In the genomic region with DNA sequence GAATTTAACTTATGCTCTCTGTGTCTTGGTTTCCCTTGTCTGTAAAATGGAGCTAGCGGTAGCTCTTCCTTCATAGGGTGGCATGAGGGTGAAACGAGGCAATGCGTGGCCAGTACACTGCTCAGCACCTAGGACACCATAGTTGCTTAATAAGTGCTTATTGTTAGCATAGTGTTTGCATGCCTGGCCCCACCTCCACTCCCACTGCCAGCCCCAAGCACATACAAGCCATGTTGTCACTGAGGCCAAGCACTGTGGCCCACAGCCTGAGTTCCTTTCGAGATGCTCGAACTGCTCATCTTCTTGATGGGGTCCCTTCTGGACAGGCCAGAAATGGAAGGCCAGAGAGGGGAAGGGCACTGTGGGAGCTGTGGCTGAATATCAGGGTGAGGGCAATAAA, we compare ENCODE assay signal across 1 cellular context.
TF ChIP-seq lines count a peak whose summit lies in the region.

No MANE protein-coding gene starts in this region.

TF ChIP-seq in HEK293, 187 proteins besides CTCF, POLR2A, EP300 and RAD21 (continued from another document):
- TF ChIP-seq, protein P1, sequence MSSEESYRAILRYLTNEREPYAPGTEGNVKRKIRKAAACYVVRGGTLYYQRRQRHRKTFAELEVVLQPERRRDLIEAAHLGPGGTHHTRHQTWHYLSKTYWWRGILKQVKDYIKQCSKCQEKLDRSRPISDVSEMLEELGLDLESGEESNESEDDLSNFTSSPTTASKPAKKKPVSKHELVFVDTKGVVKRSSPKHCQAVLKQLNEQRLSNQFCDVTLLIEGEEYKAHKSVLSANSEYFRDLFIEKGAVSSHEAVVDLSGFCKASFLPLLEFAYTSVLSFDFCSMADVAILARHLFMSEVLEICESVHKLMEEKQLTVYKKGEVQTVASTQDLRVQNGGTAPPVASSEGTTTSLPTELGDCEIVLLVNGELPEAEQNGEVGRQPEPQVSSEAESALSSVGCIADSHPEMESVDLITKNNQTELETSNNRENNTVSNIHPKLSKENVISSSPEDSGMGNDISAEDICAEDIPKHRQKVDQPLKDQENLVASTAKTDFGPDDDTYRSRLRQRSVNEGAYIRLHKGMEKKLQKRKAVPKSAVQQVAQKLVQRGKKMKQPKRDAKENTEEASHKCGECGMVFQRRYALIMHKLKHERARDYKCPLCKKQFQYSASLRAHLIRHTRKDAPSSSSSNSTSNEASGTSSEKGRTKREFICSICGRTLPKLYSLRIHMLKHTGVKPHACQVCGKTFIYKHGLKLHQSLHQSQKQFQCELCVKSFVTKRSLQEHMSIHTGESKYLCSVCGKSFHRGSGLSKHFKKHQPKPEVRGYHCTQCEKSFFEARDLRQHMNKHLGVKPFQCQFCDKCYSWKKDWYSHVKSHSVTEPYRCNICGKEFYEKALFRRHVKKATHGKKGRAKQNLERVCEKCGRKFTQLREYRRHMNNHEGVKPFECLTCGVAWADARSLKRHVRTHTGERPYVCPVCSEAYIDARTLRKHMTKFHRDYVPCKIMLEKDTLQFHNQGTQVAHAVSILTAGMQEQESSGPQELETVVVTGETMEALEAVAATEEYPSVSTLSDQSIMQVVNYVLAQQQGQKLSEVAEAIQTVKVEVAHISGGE (tag by site-specific recombination; conservative IDR thresholded peaks at IDR 0.05; ENCODE audit: low read depth) = no peak
- TF ChIP-seq ZNF830 (tag by site-specific recombination; IDR thresholded peaks at IDR 0.05; ENCODE audit: low read depth) (no peak), ZFP41 (tag by site-specific recombination; IDR thresholded peaks at IDR 0.05; ENCODE audit: borderline replicate concordance) (no peak), ZNF677 (tag by site-specific recombination; IDR thresholded peaks at IDR 0.05) (no peak), ZNF501 (tag by site-specific recombination; IDR thresholded peaks at IDR 0.05) (no peak), ZNF335 (tag by site-specific recombination; conservative IDR thresholded peaks at IDR 0.05) (peak; percentile 40; the same call in 1 of the 2 replicates), ZFP69B (tag by site-specific recombination; IDR thresholded peaks at IDR 0.05) (peak; percentile 33; the same call in 1 of the 2 replicates), ZNF707 (tag by site-specific recombination; IDR thresholded peaks at IDR 0.05) (no peak), FEZF1 (tag by site-specific recombination; IDR thresholded peaks at IDR 0.05) (no peak), ZNF792 (tag by site-specific recombination; IDR thresholded peaks at IDR 0.05) (peak; percentile 85), KLF8 (tag by site-specific recombination; IDR thresholded peaks at IDR 0.05) (no peak), HOXA7 (CRISPR knock-in tag; IDR thresholded peaks at IDR 0.05; ENCODE audit: borderline replicate concordance) (no peak), ZNF394 (tag by site-specific recombination; IDR thresholded peaks at IDR 0.05; ENCODE audit: borderline replicate concordance) (no peak)
- TF ChIP-seq, protein P2, sequence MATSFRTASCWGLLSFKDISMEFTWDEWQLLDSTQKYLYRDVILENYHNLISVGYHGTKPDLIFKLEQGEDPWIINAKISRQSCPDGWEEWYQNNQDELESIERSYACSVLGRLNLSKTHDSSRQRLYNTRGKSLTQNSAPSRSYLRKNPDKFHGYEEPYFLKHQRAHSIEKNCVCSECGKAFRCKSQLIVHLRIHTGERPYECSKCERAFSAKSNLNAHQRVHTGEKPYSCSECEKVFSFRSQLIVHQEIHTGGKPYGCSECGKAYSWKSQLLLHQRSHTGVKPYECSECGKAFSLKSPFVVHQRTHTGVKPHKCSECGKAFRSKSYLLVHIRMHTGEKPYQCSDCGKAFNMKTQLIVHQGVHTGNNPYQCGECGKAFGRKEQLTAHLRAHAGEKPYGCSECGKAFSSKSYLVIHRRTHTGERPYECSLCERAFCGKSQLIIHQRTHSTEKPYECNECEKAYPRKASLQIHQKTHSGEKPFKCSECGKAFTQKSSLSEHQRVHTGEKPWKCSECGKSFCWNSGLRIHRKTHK (tag by site-specific recombination; IDR thresholded peaks at IDR 0.05) = no peak
- TF ChIP-seq, protein P3, sequence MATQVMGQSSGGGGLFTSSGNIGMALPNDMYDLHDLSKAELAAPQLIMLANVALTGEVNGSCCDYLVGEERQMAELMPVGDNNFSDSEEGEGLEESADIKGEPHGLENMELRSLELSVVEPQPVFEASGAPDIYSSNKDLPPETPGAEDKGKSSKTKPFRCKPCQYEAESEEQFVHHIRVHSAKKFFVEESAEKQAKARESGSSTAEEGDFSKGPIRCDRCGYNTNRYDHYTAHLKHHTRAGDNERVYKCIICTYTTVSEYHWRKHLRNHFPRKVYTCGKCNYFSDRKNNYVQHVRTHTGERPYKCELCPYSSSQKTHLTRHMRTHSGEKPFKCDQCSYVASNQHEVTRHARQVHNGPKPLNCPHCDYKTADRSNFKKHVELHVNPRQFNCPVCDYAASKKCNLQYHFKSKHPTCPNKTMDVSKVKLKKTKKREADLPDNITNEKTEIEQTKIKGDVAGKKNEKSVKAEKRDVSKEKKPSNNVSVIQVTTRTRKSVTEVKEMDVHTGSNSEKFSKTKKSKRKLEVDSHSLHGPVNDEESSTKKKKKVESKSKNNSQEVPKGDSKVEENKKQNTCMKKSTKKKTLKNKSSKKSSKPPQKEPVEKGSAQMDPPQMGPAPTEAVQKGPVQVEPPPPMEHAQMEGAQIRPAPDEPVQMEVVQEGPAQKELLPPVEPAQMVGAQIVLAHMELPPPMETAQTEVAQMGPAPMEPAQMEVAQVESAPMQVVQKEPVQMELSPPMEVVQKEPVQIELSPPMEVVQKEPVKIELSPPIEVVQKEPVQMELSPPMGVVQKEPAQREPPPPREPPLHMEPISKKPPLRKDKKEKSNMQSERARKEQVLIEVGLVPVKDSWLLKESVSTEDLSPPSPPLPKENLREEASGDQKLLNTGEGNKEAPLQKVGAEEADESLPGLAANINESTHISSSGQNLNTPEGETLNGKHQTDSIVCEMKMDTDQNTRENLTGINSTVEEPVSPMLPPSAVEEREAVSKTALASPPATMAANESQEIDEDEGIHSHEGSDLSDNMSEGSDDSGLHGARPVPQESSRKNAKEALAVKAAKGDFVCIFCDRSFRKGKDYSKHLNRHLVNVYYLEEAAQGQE (tag by site-specific recombination; IDR thresholded peaks at IDR 0.05) = 0 out of 2 replicates have a peak, but pooled peaks have one; percentile 3
